19 cellular contexts compared by ENCODE assay signal in genomic region chr5:171595401-171595800, GRCh38.
A peak's percentile ranks its signal among the peaks of the same experiment; 100 is the strongest.
DNase-seq lines count a peak whose midpoint lies in the region; ATAC-seq and TF ChIP-seq lines count a peak whose summit lies in the region.
"Had no signal": no experiment of that assay in that cellular context is flagged by ENCODE, and none has a peak within 500 bp of the region (broad histone marks: within the 10 kb centered on the region; RNA-seq: fewer than 3 reads in every experiment).

No MANE protein-coding gene starts in this region.

- no peak for TF ChIP-seq EP300 in Ishikawa (IDR thresholded peaks at IDR 0.05; ENCODE audit: borderline replicate concordance)

- no peaks in the 10 kb centered on the region for H3K36me3 Mint-ChIP-seq in stimulated activated naive CD8-positive, alpha-beta T cell treated with anti-CD3 and anti-CD28 coated beads, Interleukin-15, Interleukin-2, amounts not matched to agents 100 ng/mL and 50 ng/mL, for 24 hours (ENCODE audit: low read depth)
- no peaks in the 10 kb centered on the region for H3K36me3 Mint-ChIP-seq in endodermal cell (ENCODE audit: low read depth)
- H3K36me3 Mint-ChIP-seq: activated naive CD4-positive, alpha-beta T cell treated with anti-CD3 and anti-CD28 coated beads, Interleukin-2, amount 10 ng/mL, durations not matched to agents 7 days and 5 days; natural killer cell treated with Interleukin-12 subunit alpha and Interleukin-12 subunit beta and Interleukin-15 and Interleukin-18, amount 100 ng/mL, for 72 hours had no signal

- peak overlapping the region; percentile 24 for H3K27ac Mint-ChIP-seq in stimulated activated naive CD8-positive, alpha-beta T cell treated with anti-CD3 and anti-CD28 coated beads, Interleukin-15, Interleukin-2, amounts not matched to agents 100 ng/mL and 50 ng/mL, for 24 hours
- no peak overlapping the region for H3K27ac Mint-ChIP-seq in endodermal cell
- H3K27ac Mint-ChIP-seq: activated B cell treated with CpG ODN at 0.5 μM for 24 hours; activated naive CD4-positive, alpha-beta T cell treated with anti-CD3 and anti-CD28 coated beads, Interleukin-2, amount 10 ng/mL, durations not matched to agents 7 days and 5 days; activated T-cell treated with anti-CD3 and anti-CD28 coated beads, Interleukin-2, amount 50 U/mL, for 72 hours; natural killer cell treated with Interleukin-12 subunit alpha and Interleukin-12 subunit beta and Interleukin-15 and Interleukin-18, amount 100 ng/mL, for 72 hours had no signal

- peaks cover 12% of the 10 kb centered on the region for H3K27me3 Mint-ChIP-seq in stimulated activated naive CD8-positive, alpha-beta T cell treated with anti-CD3 and anti-CD28 coated beads, Interleukin-15, Interleukin-2, amounts not matched to agents 100 ng/mL and 50 ng/mL, for 24 hours
- H3K27me3 Mint-ChIP-seq in endodermal cell (ENCODE audit: insufficient read depth), result peaks cover 2% of the 10 kb centered on the region

- no peak overlapping the region for H3K9ac ChIP-seq in endodermal cell (ENCODE audit: extremely low read depth, low read length, poor library complexity, severe bottlenecking)
- H3K9ac ChIP-seq: BLaER1 treated with 17β-estradiol and CSF1 and Interleukin-3, amounts not matched to agents 10 nM and 100 nM had no signal

- no peak for DNase-seq in stimulated activated naive CD8-positive, alpha-beta T cell treated with anti-CD3 and anti-CD28 coated beads, Interleukin-15, Interleukin-2, amounts not matched to agents 100 U/mL and 50 U/mL, for 24 hours
- DNase-seq in endodermal cell (peak; percentile 10), erythroblast (lab: John Stamatoyannopoulos, UW) (no peak)
- DNase-seq: activated B cell treated with CpG ODN at 0.5 μM for 24 hours; activated naive CD4-positive, alpha-beta T cell treated with anti-CD3 and anti-CD28 coated beads, Interleukin-2, amount 10 ng/mL, durations not matched to agents 7 days and 5 days; COR-L47; NCI-H1105; NCI-H187 treated with DMSO at 0.1 percent for 48 hours; NCI-H524 treated with DMSO at 0.1 percent for 48 hours; trophoblast cell had no signal

- H3K36me3 ChIP-seq in endodermal cell (ENCODE audit: control insufficient read depth, insufficient read depth, low read length), result no peaks in the 10 kb centered on the region
- H3K36me3 ChIP-seq: BLaER1 treated with 17β-estradiol and CSF1 and Interleukin-3, amounts not matched to agents 10 nM and 100 nM had no signal

- H3K4me1 Mint-ChIP-seq in stimulated activated naive CD8-positive, alpha-beta T cell treated with anti-CD3 and anti-CD28 coated beads, Interleukin-15, Interleukin-2, amounts not matched to agents 100 ng/mL and 50 ng/mL, for 24 hours (ENCODE audit: low read depth), result peaks cover 15% of the 10 kb centered on the region
- H3K4me1 Mint-ChIP-seq in endodermal cell, result no peaks in the 10 kb centered on the region
- H3K4me1 Mint-ChIP-seq: activated B cell treated with CpG ODN at 0.5 μM for 24 hours; activated naive CD4-positive, alpha-beta T cell treated with anti-CD3 and anti-CD28 coated beads, Interleukin-2, amount 10 ng/mL, durations not matched to agents 7 days and 5 days had no signal

- no peaks in the 10 kb centered on the region for H3K27me3 ChIP-seq in endodermal cell (ENCODE audit: control insufficient read depth, insufficient read depth, low read length, poor library complexity, severe bottlenecking)
- H3K27me3 ChIP-seq: BLaER1 treated with 17β-estradiol and CSF1 and Interleukin-3, amounts not matched to agents 10 nM and 100 nM had no signal

- H3K4me3 ChIP-seq in endodermal cell (ENCODE audit: low read length), result no peak overlapping the region
- H3K4me3 ChIP-seq: BLaER1 treated with 17β-estradiol and CSF1 and Interleukin-3, amounts not matched to agents 10 nM and 100 nM; skin epidermis had no signal

- H3K9me3 Mint-ChIP-seq in stimulated activated naive CD8-positive, alpha-beta T cell treated with anti-CD3 and anti-CD28 coated beads, Interleukin-15, Interleukin-2, amounts not matched to agents 100 ng/mL and 50 ng/mL, for 24 hours, result no peaks in the 10 kb centered on the region
- peaks cover 5% of the 10 kb centered on the region for H3K9me3 Mint-ChIP-seq in endodermal cell
- H3K9me3 Mint-ChIP-seq: activated naive CD4-positive, alpha-beta T cell treated with anti-CD3 and anti-CD28 coated beads, Interleukin-2, amount 10 ng/mL, durations not matched to agents 7 days and 5 days; activated T-cell treated with anti-CD3 and anti-CD28 coated beads, Interleukin-2, amount 50 U/mL, for 72 hours; natural killer cell treated with Interleukin-12 subunit alpha and Interleukin-12 subunit beta and Interleukin-15 and Interleukin-18, amount 100 ng/mL, for 72 hours had no signal

- no peaks in the 10 kb centered on the region for H3K4me1 ChIP-seq in endodermal cell (ENCODE audit: control insufficient read depth, insufficient read depth, low read length)

- TF ChIP-seq CTCF in endodermal cell (conservative IDR thresholded peaks at IDR 0.05), result no peak

- TF ChIP-seq POLR2A in erythroblast (IDR thresholded peaks at IDR 0.05; ENCODE audit: low read length), result no peak

- no peak for ATAC-seq in stimulated activated naive CD8-positive, alpha-beta T cell treated with anti-CD3 and anti-CD28 coated beads, Interleukin-15, Interleukin-2, amounts not matched to agents 100 U/mL and 50 U/mL, for 24 hours
- ATAC-seq in GM21367 (IDR thresholded peaks at IDR 0.05; ENCODE audit: unreplicated experiment) (no peak), HG02571 (IDR thresholded peaks at IDR 0.05; ENCODE audit: unreplicated experiment) (no peak), HG02588 (IDR thresholded peaks at IDR 0.05; ENCODE audit: unreplicated experiment) (no peak)

- no peaks in the 10 kb centered on the region for H3K9me3 ChIP-seq in endodermal cell (ENCODE audit: control insufficient read depth, low read length)

- WGBS in endodermal cell (ENCODE audit: insufficient coverage in 1 of 2, insufficient read length in 1 of 2), 2 experiments, result 89 to 92% methylated on average over 2 to 3 of the region's 3 CpGs

- no peak overlapping the region for H3K4me3 Mint-ChIP-seq in stimulated activated naive CD8-positive, alpha-beta T cell treated with anti-CD3 and anti-CD28 coated beads, Interleukin-15, Interleukin-2, amounts not matched to agents 100 ng/mL and 50 ng/mL, for 24 hours
- H3K4me3 Mint-ChIP-seq in endodermal cell, result no peak overlapping the region
- H3K4me3 Mint-ChIP-seq: activated B cell treated with CpG ODN at 0.5 μM for 24 hours; activated naive CD4-positive, alpha-beta T cell treated with anti-CD3 and anti-CD28 coated beads, Interleukin-2, amount 10 ng/mL, durations not matched to agents 7 days and 5 days; activated T-cell treated with anti-CD3 and anti-CD28 coated beads, Interleukin-2, amount 50 U/mL, for 72 hours; natural killer cell treated with Interleukin-12 subunit alpha and Interleukin-12 subunit beta and Interleukin-15 and Interleukin-18, amount 100 ng/mL, for 72 hours had no signal

- H3K27ac ChIP-seq in endodermal cell (ENCODE audit: low read depth, low read length), result no peak overlapping the region
- H3K27ac ChIP-seq: BLaER1 treated with 17β-estradiol and CSF1 and Interleukin-3, amounts not matched to agents 10 nM and 100 nM; skin epidermis had no signal

- no peak for TF ChIP-seq RAD21 in Ishikawa (IDR thresholded peaks at IDR 0.05; ENCODE audit: low read depth)

TF ChIP-seq in Ishikawa, 13 proteins besides CTCF, POLR2A, EP300 and RAD21:
- peak; percentile 45; the same call in 1 of the 2 replicates for TF ChIP-seq EGR1 (IDR thresholded peaks at IDR 0.05)
- no peak for TF ChIP-seq YY1 (IDR thresholded peaks at IDR 0.05; ENCODE audit: low read depth)
